ENCODE assay signal across 19 cellular contexts in the genomic region with DNA sequence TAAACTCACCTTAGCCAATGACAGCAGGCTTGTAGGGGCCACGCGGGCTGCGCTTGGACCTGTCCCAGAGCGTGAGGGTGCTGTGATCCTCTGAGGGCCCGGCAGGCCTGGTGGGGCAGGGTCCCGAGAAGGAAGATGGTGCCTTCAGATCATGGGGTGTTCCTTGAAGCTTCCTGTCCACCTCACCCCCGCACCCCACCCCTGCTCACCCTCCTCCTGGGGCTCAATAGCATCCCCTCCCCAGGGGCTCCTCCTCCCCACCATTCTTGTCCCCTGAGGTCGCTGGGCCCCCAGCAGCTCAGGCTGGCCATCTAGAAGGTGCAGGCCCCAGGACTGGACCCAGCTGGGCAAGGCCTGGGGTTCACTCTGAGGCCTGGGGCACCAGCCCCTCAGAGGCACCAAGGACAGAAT.
"Had no signal": no experiment of that assay in that cellular context is flagged by ENCODE, and none has a peak within 500 bp of the region (broad histone marks: within the 10 kb centered on the region; RNA-seq: fewer than 3 reads in every experiment).

No MANE protein-coding gene starts in this region.

- H3K4me3 ChIP-seq: coronary artery, esophagus muscularis mucosa, gastroesophageal sphincter, heart left ventricle, hepatocyte, lower lobe of right lung, sigmoid colon, thoracic aorta, tibial nerve, upper lobe of left lung had no signal

- H3K4me1 ChIP-seq: foreskin keratinocyte had no signal

- ATAC-seq: foreskin keratinocyte; gastroesophageal sphincter; heart left ventricle; left ventricle myocardium superior; natural killer cell treated with Interleukin-12 subunit alpha and Interleukin-12 subunit beta and Interleukin-15 and Interleukin-18, amount 100 ng/mL, for 72 hours; stimulated activated naive B cell treated with anti-CD40 and anti-IgM and Interleukin-4, amounts not matched to agents 10 μg/mL and 1 μg/mL and 100 μg/mL, for 72 hours had no signal

- H3K79me2 ChIP-seq: hepatocyte had no signal

- H3K9ac ChIP-seq: parathyroid adenoma had no signal

- H3K27me3 ChIP-seq: esophagus muscularis mucosa, foreskin keratinocyte, gastroesophageal sphincter, heart left ventricle, hepatocyte, sigmoid colon, tibial nerve, upper lobe of left lung had no signal

- DNase-seq: dermis blood vessel endothelial cell; effector memory CD4-positive, alpha-beta T cell; foreskin keratinocyte; kidney glomerular epithelial cell; left ventricle myocardium superior; lower lobe of right lung; naive B cell; sigmoid colon; stimulated activated naive B cell treated with anti-CD40 and anti-IgM and Interleukin-4, amounts not matched to agents 10 μg/mL and 1 μg/mL and 100 μg/mL, for 72 hours had no signal

- H3K9me3 ChIP-seq: esophagus muscularis mucosa, gastroesophageal sphincter, heart left ventricle, lower lobe of right lung, sigmoid colon, thoracic aorta, tibial nerve, upper lobe of left lung had no signal

- H3K36me3 ChIP-seq: lower lobe of right lung, sigmoid colon, thoracic aorta, tibial nerve had no signal

- H2AFZ ChIP-seq: hepatocyte, parathyroid adenoma had no signal

- H3K4me2 ChIP-seq: hepatocyte had no signal

- H3K27ac ChIP-seq: coronary artery, esophagus muscularis mucosa, foreskin keratinocyte, gastroesophageal sphincter, heart left ventricle, hepatocyte, lower lobe of right lung, parathyroid adenoma, sigmoid colon, thoracic aorta, tibial nerve, upper lobe of left lung had no signal
